In the genomic region with DNA sequence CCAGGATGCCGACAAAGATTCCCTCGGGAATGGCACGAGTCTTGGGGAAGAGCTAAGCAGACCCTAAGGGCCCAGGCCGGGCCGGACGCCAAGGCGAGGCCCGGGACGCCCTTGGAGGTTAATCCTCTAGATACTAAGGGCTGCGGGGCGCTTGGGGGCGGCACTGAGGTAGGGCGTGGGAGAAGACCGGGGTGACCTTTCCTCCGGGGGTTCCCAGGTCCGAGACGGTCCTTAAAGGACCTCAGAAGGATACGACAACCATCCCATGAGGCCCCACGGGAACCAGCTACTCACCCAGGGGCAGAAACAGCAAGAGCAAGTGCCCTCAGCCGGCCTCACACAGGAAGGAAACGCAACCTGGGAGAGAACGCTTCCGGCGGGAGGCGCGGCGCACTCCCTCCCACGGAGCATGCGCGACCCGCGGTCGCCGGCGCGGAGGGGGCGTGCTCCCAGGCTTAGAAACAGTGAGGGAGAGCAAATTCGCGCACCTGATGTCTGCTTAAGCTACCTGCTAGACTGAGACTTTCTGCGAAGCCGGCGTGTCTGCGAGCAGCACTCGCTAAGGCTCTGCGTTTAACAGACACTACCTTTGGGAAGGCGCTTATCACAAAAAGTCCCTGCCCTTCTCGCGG, we compare ENCODE assay signal across 8 cellular contexts. TPM values are rescaled to one million over a fixed set of nuclear protein-coding genes. Genes with fewer than 3 reads are reported as not detected.
DNase-seq lines count a peak whose midpoint lies in the region; ATAC-seq and TF ChIP-seq lines count a peak whose summit lies in the region.

A gene with protein sequence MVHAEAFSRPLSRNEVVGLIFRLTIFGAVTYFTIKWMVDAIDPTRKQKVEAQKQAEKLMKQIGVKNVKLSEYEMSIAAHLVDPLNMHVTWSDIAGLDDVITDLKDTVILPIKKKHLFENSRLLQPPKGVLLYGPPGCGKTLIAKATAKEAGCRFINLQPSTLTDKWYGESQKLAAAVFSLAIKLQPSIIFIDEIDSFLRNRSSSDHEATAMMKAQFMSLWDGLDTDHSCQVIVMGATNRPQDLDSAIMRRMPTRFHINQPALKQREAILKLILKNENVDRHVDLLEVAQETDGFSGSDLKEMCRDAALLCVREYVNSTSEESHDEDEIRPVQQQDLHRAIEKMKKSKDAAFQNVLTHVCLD (minus strand): TSS at position 354 of the 632 bp plus-strand sequence. CDS start 3,627 bp downstream, outside the sequence.

- peaks cover 18% of the 10 kb centered on the region for H3K4me1 Mint-ChIP-seq in progenitor cell of endocrine pancreas (ENCODE audit: low read depth)

- no peaks in the 10 kb centered on the region for H3K9me3 Mint-ChIP-seq in progenitor cell of endocrine pancreas (ENCODE audit: low read depth)

- peak within 1 kb of the TSS; percentile 67 for H3K4me3 ChIP-seq in GM12864 (ENCODE audit: low read depth, low read length)
- H3K4me3 ChIP-seq in heart right ventricle, result peak within 1 kb of the TSS; percentile 43 to 87 (median 76)

- H3K36me3 Mint-ChIP-seq in progenitor cell of endocrine pancreas (ENCODE audit: insufficient read depth), result peaks cover 3% of the 10 kb centered on the region

- no peaks in the 10 kb centered on the region for H3K9me3 ChIP-seq in heart right ventricle

- peak; percentile 15 for TF ChIP-seq CTCF in GM12864 (IDR thresholded peaks at IDR 0.05; ENCODE audit: low read depth, low read length, missing control alignments)
- peak in 4 of 9 donors; percentile 31 to 53 (median 42) for TF ChIP-seq CTCF in heart right ventricle (IDR thresholded peaks at IDR 0.05)
- TF ChIP-seq CTCF in progenitor cell of endocrine pancreas (IDR thresholded peaks at IDR 0.05; ENCODE audit: unreplicated experiment), result peak; percentile 37

- ATAC-seq in HG02642 (IDR thresholded peaks at IDR 0.05; ENCODE audit: poor library complexity, unreplicated experiment), result peak; percentile 86
- peak; percentile 98 to 99 (median 98) for ATAC-seq in heart right ventricle

- H3K36me3 ChIP-seq in heart right ventricle, result peaks cover 0 to 17% (median 0%) of the 10 kb centered on the region in 9 donors

- peaks cover 0 to 45% (median 31%) of the 10 kb centered on the region in 9 donors for H3K4me1 ChIP-seq in heart right ventricle

- H3K27ac ChIP-seq in adipose tissue (ENCODE audit: low read depth, low read length) (no peak within 1 kb of the TSS), heart right ventricle (peak within 1 kb of the TSS; percentile 40 to 97 (median 90))

- no peaks in the 10 kb centered on the region for H3K27me3 ChIP-seq in heart right ventricle

- H3K27me3 Mint-ChIP-seq in progenitor cell of endocrine pancreas, result no peaks in the 10 kb centered on the region

- peak within 1 kb of the TSS; percentile 85 for H3K4me3 Mint-ChIP-seq in progenitor cell of endocrine pancreas (ENCODE audit: low read depth)

- H3K27ac Mint-ChIP-seq in progenitor cell of endocrine pancreas, result peak within 1 kb of the TSS; percentile 99

- peak; percentile 78 for DNase-seq in GM12864 (ENCODE audit: low read depth)
- peak; percentile 73 for DNase-seq in NCI-H1105 treated with DMSO at 0.1 percent for 48 hours (lab: John Stamatoyannopoulos, UW)
- DNase-seq in T follicular helper cell (ENCODE audit: low read depth), result peak; percentile 84
- DNase-seq in heart right ventricle, result peak; percentile 82 to 84
- DNase-seq in progenitor cell of endocrine pancreas (ENCODE audit: low spot score, unreplicated experiment), result peak; percentile 77
- DNase-seq in ureter (ENCODE audit: low spot score), result peak; percentile 89

- intact Hi-C loops in heart right ventricle (cut with DNase I), result no loop called here

- WGBS in adipose tissue, 3 donors, result 0% methylated on average over 48 of the region's 48 CpGs
- 0 to 1% methylated on average over 48 of the region's 48 CpGs for WGBS in heart right ventricle, 2 donors

RNA-seq across cellular contexts. Expression of the gene that starts here (rescaled TPM):
- polyA plus RNA-seq in adipose tissue, result 10 to 100 TPM; 10.5 to 17.2 (median 11.1) TPM
- 100 to 1,000 TPM in 5 of 10 donors, 10 to 100 TPM in 5; 90.4 to 147 (median 100) TPM for total RNA-seq in heart right ventricle
- 10 to 100 TPM; 18.4 to 27.5 TPM for polyA plus RNA-seq in heart right ventricle
- 45.8 and 52.1 TPM in 2 replicates for total RNA-seq in progenitor cell of endocrine pancreas
- 69.8 TPM for total RNA-seq in ureter
